Comparison of ENCODE assay signal across 8 cellular contexts in genomic region chr11:114340311-114341131, GRCh38. TPM values are rescaled to one million over a fixed set of nuclear protein-coding genes. Genes with fewer than 3 reads are reported as not detected.
A peak's percentile ranks its signal among the peaks of the same experiment; 100 is the strongest.
DNase-seq lines count a peak whose midpoint lies in the region; ATAC-seq, FAIRE-seq and TF ChIP-seq lines count a peak whose summit lies in the region.

No MANE protein-coding gene starts in this region.

- no peaks in the 10 kb centered on the region for H3K4me1 Mint-ChIP-seq in astrocyte (ENCODE audit: low read depth, unreplicated experiment)

- H3K9ac ChIP-seq in astrocyte (ENCODE audit: low read length) = peak overlapping the region; percentile 38

- H3K27me3 Mint-ChIP-seq in astrocyte (ENCODE audit: low read depth, unreplicated experiment) = no peaks in the 10 kb centered on the region

- H3K27ac Mint-ChIP-seq in astrocyte (ENCODE audit: unreplicated experiment) = no peak overlapping the region

- no peak overlapping the region for H3K4me3 ChIP-seq in AG04449 (ENCODE audit: low read depth, low read length)
- H3K4me3 ChIP-seq in GM12865 (ENCODE audit: low read depth, low read length) = no peak overlapping the region
- peak overlapping the region; percentile 40 for H3K4me3 ChIP-seq in astrocyte (ENCODE audit: insufficient read depth, low read depth, low read length)
- H3K4me3 ChIP-seq in retinal pigment epithelial cell (ENCODE audit: low read length) = no peak overlapping the region

- H3K27ac ChIP-seq in astrocyte (ENCODE audit: low read depth, low read length) = no peak overlapping the region

- peak overlapping the region; percentile 82 for H3K4me2 ChIP-seq in astrocyte (ENCODE audit: low read length)

- POLR2A ChIA-PET in AG04449 (lab: Yijun Ruan, JAX) = no interaction called here

- H3K36me3 ChIP-seq in astrocyte (ENCODE audit: insufficient read depth, low read length) = no peaks in the 10 kb centered on the region

- peak overlapping the region; percentile 74 for H2AFZ ChIP-seq in astrocyte (ENCODE audit: low read depth, low read length)

- peak; percentile 52 for FAIRE-seq in astrocyte (lab: Jason Lieb, UNC)

- H3K9me3 Mint-ChIP-seq in astrocyte (ENCODE audit: unreplicated experiment) = no peaks in the 10 kb centered on the region

- H3K27me3 ChIP-seq in astrocyte (ENCODE audit: insufficient read depth, low read length) = no peaks in the 10 kb centered on the region

- TF ChIP-seq CTCF in AG04449 (IDR thresholded peaks at IDR 0.05; ENCODE audit: insufficient read depth, low read length, missing control alignments) (peak; percentile 72), GM12865 (IDR thresholded peaks at IDR 0.05; ENCODE audit: insufficient read depth, low read depth, low read length, missing control alignments) (peak; percentile 72), astrocyte (IDR thresholded peaks at IDR 0.05; ENCODE audit: insufficient read depth, low read depth, low read length) (peak; percentile 94), retinal pigment epithelial cell (conservative IDR thresholded peaks at IDR 0.05; ENCODE audit: low read depth, low read length) (peak; percentile 80)

- no peak overlapping the region for H3K4me3 Mint-ChIP-seq in astrocyte (ENCODE audit: unreplicated experiment)

- CTCF ChIA-PET in AG04449 (lab: Yijun Ruan, JAX) = interaction anchor here (0.6 to 3.3 kb wide), 49 partner anchors 8 to 427 kb away, joined by 3 to 30 read pairs (median 3); partner anchors contain the start of gene REXO2

- no peak for ATAC-seq in HG02885 (IDR thresholded peaks at IDR 0.05; ENCODE audit: poor library complexity, unreplicated experiment)

- no peaks in the 10 kb centered on the region for H3K79me2 ChIP-seq in astrocyte (ENCODE audit: insufficient read depth, low read length)

- H4K20me1 ChIP-seq in astrocyte (ENCODE audit: insufficient read depth, low read length) = no peaks in the 10 kb centered on the region

- no peaks in the 10 kb centered on the region for H3K36me3 Mint-ChIP-seq in astrocyte (ENCODE audit: low read depth, unreplicated experiment)

- H3K9me3 ChIP-seq in astrocyte (ENCODE audit: insufficient read depth, low read depth, low read length) = no peaks in the 10 kb centered on the region

- no peak for DNase-seq in AG04449 (ENCODE audit: low read depth, low spot score)
- peak; percentile 57 for DNase-seq in GM12865 (ENCODE audit: low read depth)
- peak; percentile 70 for DNase-seq in LoVo (ENCODE audit: low spot score)
- peak; percentile 60 for DNase-seq in RPMI8226
- peak; percentile 64 for DNase-seq in astrocyte (ENCODE audit: low read depth)
- DNase-seq in hypothalamus (lab: John Stamatoyannopoulos, UW) = peak in 30 of 51 donors; percentile 3 to 59 (median 26)
- no peak for DNase-seq in retinal pigment epithelial cell (ENCODE audit: low read depth)

- H3K4me1 ChIP-seq in astrocyte (ENCODE audit: insufficient read depth, low read length) = no peaks in the 10 kb centered on the region

RNA-seq across cellular contexts. Expression of gene NNMT, which starts 44.3 kb away (rescaled TPM):
- total RNA-seq in astrocyte = 394 and 527 TPM in 2 replicates

RNA-seq across cellular contexts. Expression of gene C11orf71, which starts 59.8 kb away (rescaled TPM):
- 2.2 and 2.9 TPM in 2 replicates for total RNA-seq in astrocyte

RNA-seq across cellular contexts. Expression of gene RBM7, which starts 59.9 kb away (rescaled TPM):
- total RNA-seq in astrocyte = 49.3 and 50.5 TPM in 2 replicates

Comparison
In these comparisons a context has a peak if more than half of its experiments do, and no peak if none do; other contexts are left out.
1. DNase-seq: peak in GM12865 (single experiment), LoVo (single experiment), RPMI8226 (single experiment), astrocyte (single experiment) and hypothalamus (30 of 51); none in AG04449 (single experiment) and retinal pigment epithelial cell (single experiment).
2. Peak in every context shown above with its lines, with median percentiles within 50 percentile points of each other: CTCF ChIP-seq.